1 cellular context compared by ENCODE assay signal in the genomic region with DNA sequence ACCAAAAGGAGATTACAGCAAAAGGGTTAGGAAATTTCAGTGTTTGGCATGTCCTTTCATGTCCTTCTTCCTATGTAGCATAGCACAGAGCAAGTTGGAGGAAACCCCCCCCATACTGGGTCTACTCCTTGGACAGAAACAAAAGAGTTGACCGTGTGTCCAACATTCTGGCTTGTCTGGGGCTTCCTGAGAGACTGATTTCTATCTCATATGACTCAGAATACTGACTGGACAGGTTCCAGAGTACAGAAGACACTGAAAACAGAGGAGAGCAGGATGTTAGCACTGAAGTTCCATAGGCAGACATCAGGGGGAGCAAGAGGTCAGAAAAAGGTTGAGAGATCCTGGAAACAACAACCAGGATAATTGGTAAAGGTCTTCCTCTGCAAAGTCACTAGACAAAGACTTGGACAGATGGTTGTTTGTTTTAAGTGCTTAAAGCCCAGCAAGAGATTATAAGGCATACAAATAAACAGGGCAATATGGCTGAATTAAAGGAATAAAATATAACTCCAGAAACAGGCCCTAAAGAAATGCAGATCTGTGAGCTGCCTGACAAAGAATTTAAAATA.
TF ChIP-seq lines count a peak whose summit lies in the region.

No MANE protein-coding gene starts in this region.

TF ChIP-seq in HepG2, 621 proteins besides CTCF, POLR2A, EP300 and RAD21 (continues in another document):
- TF ChIP-seq ZNF710 (CRISPR knock-in tag; IDR thresholded peaks at IDR 0.05; ENCODE audit: borderline replicate concordance) (0 out of 2 replicates have a peak, but pooled peaks have one; percentile 38), ZBED4 (CRISPR knock-in tag; IDR thresholded peaks at IDR 0.05; ENCODE audit: borderline replicate concordance) (0 out of 2 replicates have a peak, but pooled peaks have one; percentile 42), MXD4 (CRISPR knock-in tag; IDR thresholded peaks at IDR 0.05) (peak; percentile 62; the same call in 1 of the 2 replicates), HMG20A (CRISPR knock-in tag; IDR thresholded peaks at IDR 0.05; ENCODE audit: borderline replicate concordance) (peak; percentile 29; the same call in 1 of the 2 replicates), LCORL (IDR thresholded peaks at IDR 0.05) (no peak), LCORL (CRISPR knock-in tag; IDR thresholded peaks at IDR 0.05) (peak; percentile 58), NFE2 (CRISPR knock-in tag; IDR thresholded peaks at IDR 0.05) (no peak), TAF1 (CRISPR knock-in tag; IDR thresholded peaks at IDR 0.05) (peak; percentile 30; the same call in 1 of the 2 replicates), ZNF331 (CRISPR knock-in tag; IDR thresholded peaks at IDR 0.05) (peak; percentile 62; the same call in 1 of the 2 replicates), NFKBIZ (CRISPR knock-in tag; IDR thresholded peaks at IDR 0.05) (0 out of 2 replicates have a peak, but pooled peaks have one; percentile 36), MIXL1 (CRISPR knock-in tag; IDR thresholded peaks at IDR 0.05) (peak; percentile 56; the same call in 1 of the 2 replicates), ZMYM4 (CRISPR knock-in tag; IDR thresholded peaks at IDR 0.05) (0 out of 2 replicates have a peak, but pooled peaks have one; percentile 38), NFE2L1 (CRISPR knock-in tag; IDR thresholded peaks at IDR 0.05; ENCODE audit: borderline replicate concordance) (no peak), MAFF (IDR thresholded peaks at IDR 0.05; ENCODE audit: low read depth, low read length) (peak; percentile 32; the same call in 1 of the 2 replicates), DRAP1 (CRISPR knock-in tag; IDR thresholded peaks at IDR 0.05) (peak; percentile 64), MYPOP (CRISPR knock-in tag; IDR thresholded peaks at IDR 0.05) (peak; percentile 64; the same call in 1 of the 2 replicates), IRF2 (CRISPR knock-in tag; IDR thresholded peaks at IDR 0.05) (peak; percentile 65; the same call in 1 of the 2 replicates), ZNF124 (CRISPR knock-in tag; IDR thresholded peaks at IDR 0.05) (0 out of 2 replicates have a peak, but pooled peaks have one; percentile 61), SMAD3 (CRISPR knock-in tag; IDR thresholded peaks at IDR 0.05) (0 out of 2 replicates have a peak, but pooled peaks have one; percentile 45), DMAP1 (CRISPR knock-in tag; IDR thresholded peaks at IDR 0.05) (peak; percentile 61; the same call in 1 of the 2 replicates), HNF4A (CRISPR knock-in tag; IDR thresholded peaks at IDR 0.05) (peak; percentile 40), ZNF740 (CRISPR knock-in tag; IDR thresholded peaks at IDR 0.05) (peak; percentile 91), YEATS2 (CRISPR knock-in tag; IDR thresholded peaks at IDR 0.05; ENCODE audit: borderline replicate concordance) (peak; percentile 38; the same call in 1 of the 2 replicates), MED8 (CRISPR knock-in tag; IDR thresholded peaks at IDR 0.05; ENCODE audit: insufficient replicate concordance) (no peak), NAIF1 (CRISPR knock-in tag; IDR thresholded peaks at IDR 0.05; ENCODE audit: borderline replicate concordance) (no peak), RXRB (CRISPR knock-in tag; IDR thresholded peaks at IDR 0.05; ENCODE audit: borderline replicate concordance) (peak; percentile 31; the same call in 1 of the 2 replicates), ZNF614 (CRISPR knock-in tag; IDR thresholded peaks at IDR 0.05; ENCODE audit: borderline replicate concordance) (peak; percentile 85; the same call in 1 of the 2 replicates), PHF8 (CRISPR knock-in tag; IDR thresholded peaks at IDR 0.05) (no peak), ZNF644 (CRISPR knock-in tag; IDR thresholded peaks at IDR 0.05; ENCODE audit: low read depth) (peak; percentile 64; the same call in 1 of the 2 replicates), TP53 (CRISPR knock-in tag; conservative IDR thresholded peaks at IDR 0.05) (0 out of 2 replicates have a peak, but pooled peaks have one; percentile 29), FOSL2 (CRISPR knock-in tag; IDR thresholded peaks at IDR 0.05) (peak; percentile 84), SMARCE1 (IDR thresholded peaks at IDR 0.05; ENCODE audit: borderline replicate concordance) (no peak), KAT2B (IDR thresholded peaks at IDR 0.05; ENCODE audit: borderline replicate concordance, low read depth, low read length) (no peak), REPIN1 (CRISPR knock-in tag; IDR thresholded peaks at IDR 0.05; ENCODE audit: borderline replicate concordance, low read depth) (0 out of 2 replicates have a peak, but pooled peaks have one; percentile 67), KDM4B (CRISPR knock-in tag; IDR thresholded peaks at IDR 0.05) (peak; percentile 57; the same call in 1 of the 2 replicates), PHF5A (CRISPR knock-in tag; IDR thresholded peaks at IDR 0.05; ENCODE audit: low read depth, unreplicated experiment) (peak; percentile 69), TBX2 (CRISPR knock-in tag; IDR thresholded peaks at IDR 0.05; ENCODE audit: borderline replicate concordance) (no peak), FOXA3 (CRISPR knock-in tag; IDR thresholded peaks at IDR 0.05) (peak; percentile 31; the same call in 1 of the 2 replicates), GABPA (IDR thresholded peaks at IDR 0.05; ENCODE audit: low read depth, low read length) (no peak), GABPA (CRISPR knock-in tag; IDR thresholded peaks at IDR 0.05; ENCODE audit: low read depth) (peak; percentile 53; the same call in 1 of the 2 replicates), AHR (CRISPR knock-in tag; IDR thresholded peaks at IDR 0.05) (no peak; the same call in 1 of the 2 replicates), ZNF550 (CRISPR knock-in tag; IDR thresholded peaks at IDR 0.05; ENCODE audit: borderline replicate concordance) (no peak), ERF (CRISPR knock-in tag; IDR thresholded peaks at IDR 0.05) (peak; percentile 70; the same call in 1 of the 2 replicates), ZNF770 (CRISPR knock-in tag; IDR thresholded peaks at IDR 0.05) (no peak), ZNF12 (CRISPR knock-in tag; IDR thresholded peaks at IDR 0.05) (peak; percentile 21; the same call in 1 of the 2 replicates), SP140L (CRISPR knock-in tag; IDR thresholded peaks at IDR 0.05; ENCODE audit: borderline replicate concordance) (0 out of 2 replicates have a peak, but pooled peaks have one; percentile 44)
- TF ChIP-seq, protein P1, sequence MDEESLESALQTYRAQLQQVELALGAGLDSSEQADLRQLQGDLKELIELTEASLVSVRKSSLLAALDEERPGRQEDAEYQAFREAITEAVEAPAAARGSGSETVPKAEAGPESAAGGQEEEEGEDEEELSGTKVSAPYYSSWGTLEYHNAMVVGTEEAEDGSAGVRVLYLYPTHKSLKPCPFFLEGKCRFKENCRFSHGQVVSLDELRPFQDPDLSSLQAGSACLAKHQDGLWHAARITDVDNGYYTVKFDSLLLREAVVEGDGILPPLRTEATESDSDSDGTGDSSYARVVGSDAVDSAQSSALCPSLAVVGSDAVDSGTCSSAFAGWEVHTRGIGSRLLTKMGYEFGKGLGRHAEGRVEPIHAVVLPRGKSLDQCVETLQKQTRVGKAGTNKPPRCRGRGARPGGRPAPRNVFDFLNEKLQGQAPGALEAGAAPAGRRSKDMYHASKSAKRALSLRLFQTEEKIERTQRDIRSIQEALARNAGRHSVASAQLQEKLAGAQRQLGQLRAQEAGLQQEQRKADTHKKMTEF (CRISPR knock-in tag; IDR thresholded peaks at IDR 0.05) = peak; percentile 64
- TF ChIP-seq, protein P2, sequence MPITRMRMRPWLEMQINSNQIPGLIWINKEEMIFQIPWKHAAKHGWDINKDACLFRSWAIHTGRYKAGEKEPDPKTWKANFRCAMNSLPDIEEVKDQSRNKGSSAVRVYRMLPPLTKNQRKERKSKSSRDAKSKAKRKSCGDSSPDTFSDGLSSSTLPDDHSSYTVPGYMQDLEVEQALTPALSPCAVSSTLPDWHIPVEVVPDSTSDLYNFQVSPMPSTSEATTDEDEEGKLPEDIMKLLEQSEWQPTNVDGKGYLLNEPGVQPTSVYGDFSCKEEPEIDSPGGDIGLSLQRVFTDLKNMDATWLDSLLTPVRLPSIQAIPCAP (CRISPR knock-in tag; IDR thresholded peaks at IDR 0.05; ENCODE audit: low read depth) = no peak
- TF ChIP-seq, protein P3, sequence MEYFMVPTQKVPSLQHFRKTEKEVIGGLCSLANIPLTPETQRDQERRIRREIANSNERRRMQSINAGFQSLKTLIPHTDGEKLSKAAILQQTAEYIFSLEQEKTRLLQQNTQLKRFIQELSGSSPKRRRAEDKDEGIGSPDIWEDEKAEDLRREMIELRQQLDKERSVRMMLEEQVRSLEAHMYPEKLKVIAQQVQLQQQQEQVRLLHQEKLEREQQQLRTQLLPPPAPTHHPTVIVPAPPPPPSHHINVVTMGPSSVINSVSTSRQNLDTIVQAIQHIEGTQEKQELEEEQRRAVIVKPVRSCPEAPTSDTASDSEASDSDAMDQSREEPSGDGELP (IDR thresholded peaks at IDR 0.05; ENCODE audit: borderline replicate concordance, low read depth) = 0 out of 2 replicates have a peak, but pooled peaks have one; percentile 12
